In the genomic region with DNA sequence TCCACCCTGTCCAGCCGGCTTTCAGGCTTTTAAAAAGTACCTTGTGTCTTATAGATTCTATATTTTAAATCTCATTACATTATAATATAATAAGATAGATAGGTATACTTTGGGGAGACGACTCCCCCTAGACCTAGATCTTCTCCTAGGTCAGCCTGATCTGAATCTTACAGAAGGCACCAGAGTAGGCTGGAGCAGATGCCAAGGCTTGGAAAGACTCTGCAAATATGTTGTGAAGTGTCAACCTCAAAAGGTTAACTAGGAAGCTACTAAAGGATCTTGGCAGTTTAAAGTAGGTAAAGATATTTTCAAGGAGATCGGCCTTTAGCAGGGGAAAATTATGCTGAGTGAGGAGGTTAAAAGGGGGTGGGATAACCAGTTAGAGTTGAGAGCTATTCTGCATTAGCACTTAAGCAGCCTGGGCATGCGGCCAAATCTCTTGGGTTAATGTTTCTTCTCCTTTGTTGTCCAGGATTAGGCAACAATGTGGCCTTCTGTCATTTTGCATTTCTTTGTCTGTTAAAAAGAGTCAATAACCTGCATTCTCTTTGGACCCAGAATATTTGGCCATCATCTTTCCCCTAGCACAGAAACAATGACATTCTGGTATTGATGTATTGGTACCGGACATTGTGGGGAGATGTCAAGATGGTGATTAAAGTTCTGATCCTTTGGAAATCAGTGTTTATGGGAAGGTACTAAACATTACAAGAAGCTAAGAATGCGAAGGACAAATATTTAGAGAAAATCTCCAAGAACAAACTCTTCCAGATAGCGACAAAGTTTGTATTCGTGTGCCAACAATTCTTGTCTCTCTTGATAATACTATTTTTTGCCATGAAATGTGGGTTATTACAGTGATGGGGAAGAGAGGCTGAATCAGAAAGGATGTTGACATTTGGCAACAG, we compare ENCODE assay signal across 9 cellular contexts. TPM values are rescaled to one million over a fixed set of nuclear protein-coding genes. Genes with fewer than 3 reads are reported as not detected.
A peak's percentile ranks its signal among the peaks of the same experiment; 100 is the strongest.
DNase-seq lines count a peak whose midpoint lies in the region; ATAC-seq and TF ChIP-seq lines count a peak whose summit lies in the region.
"Had no signal": no experiment of that assay in that cellular context is flagged by ENCODE, and none has a peak within 500 bp of the region (broad histone marks: within the 10 kb centered on the region; RNA-seq: fewer than 3 reads in every experiment).

No MANE protein-coding gene starts in this region.

- H3K4me1 Mint-ChIP-seq in natural killer cell, result peaks cover 0 to 5% of the 10 kb centered on the region in 2 donors

- DNase-seq in AG10803 (ENCODE audit: low read depth) (peak; percentile 66), NCI-H1105 (lab: John Stamatoyannopoulos, UW) (peak; percentile 98), SK-MEL-5 (ENCODE audit: low read depth, low spot score) (peak; percentile 90), head of caudate nucleus (peak; percentile 23 to 85 (median 64)), skeletal muscle cell (ENCODE audit: low read depth) (peak; percentile 74), natural killer cell (no peak)
- no peak for DNase-seq in stimulated activated CD4-positive, alpha-beta T cell treated with anti-CD3 and anti-CD28 coated beads, Interleukin-4, amount 100 ng/mL, for 24 hours
- no peak for DNase-seq in effector memory CD4-positive, alpha-beta T cell

- H3K4me3 ChIP-seq in AG10803 (ENCODE audit: low read length) (no peak overlapping the region), skeletal muscle cell (ENCODE audit: low read depth, low read length) (no peak overlapping the region)
- no peak overlapping the region for H3K4me3 ChIP-seq in effector memory CD4-positive, alpha-beta T cell (ENCODE audit: insufficient read depth, low read depth, low read length, poor library complexity, severe bottlenecking)
- H3K4me3 ChIP-seq: BLaER1 treated with 17β-estradiol and CSF1 and Interleukin-3, amounts not matched to agents 10 nM and 100 nM had no signal

- no peaks in the 10 kb centered on the region for H3K27me3 ChIP-seq in effector memory CD4-positive, alpha-beta T cell (replicated peaks; ENCODE audit: control insufficient read depth, insufficient read depth, low read length, poor library complexity, severe bottlenecking)
- H3K27me3 ChIP-seq: BLaER1 treated with 17β-estradiol and CSF1 and Interleukin-3, amounts not matched to agents 10 nM and 100 nM had no signal

- no peaks in the 10 kb centered on the region for H3K4me1 ChIP-seq in effector memory CD4-positive, alpha-beta T cell (ENCODE audit: control insufficient read depth, insufficient read depth, low read length, poor library complexity, severe bottlenecking)

- no peaks in the 10 kb centered on the region for H3K36me3 Mint-ChIP-seq in natural killer cell

- no peak overlapping the region for H3K4me3 Mint-ChIP-seq in natural killer cell

- TF ChIP-seq CTCF in AG10803 (conservative IDR thresholded peaks at IDR 0.05; ENCODE audit: low read length) (no peak), natural killer cell (IDR thresholded peaks at IDR 0.05) (no peak)

- in situ Hi-C loops in SK-MEL-5 (cut with HindIII; ENCODE audit: low pct_unique_long_range_greater_than_20kb, low sequenced_read_pairs), result no loop called here

- H3K27me3 Mint-ChIP-seq in natural killer cell (ENCODE audit: low read depth in 2 of 2), result no peaks in the 10 kb centered on the region

- intact Hi-C loops in head of caudate nucleus (cut with DNase I) (no loop called here), natural killer cell (cut with micrococcal nuclease) (no loop called here)

- H3K27ac ChIP-seq in effector memory CD4-positive, alpha-beta T cell (ENCODE audit: insufficient read depth, low read length, poor library complexity, severe bottlenecking), result no peak overlapping the region

- no peaks in the 10 kb centered on the region for H3K9me3 Mint-ChIP-seq in natural killer cell

- no peak overlapping the region for H3K27ac Mint-ChIP-seq in natural killer cell

- H3K9me3 ChIP-seq in effector memory CD4-positive, alpha-beta T cell (ENCODE audit: control insufficient read depth, low read length), result no peaks in the 10 kb centered on the region
- H3K9me3 ChIP-seq: BLaER1 treated with 17β-estradiol and CSF1 and Interleukin-3, amounts not matched to agents 10 nM and 100 nM had no signal

- H3K36me3 ChIP-seq in effector memory CD4-positive, alpha-beta T cell (ENCODE audit: control insufficient read depth, insufficient read depth, low read length), result no peaks in the 10 kb centered on the region
- H3K36me3 ChIP-seq: BLaER1 treated with 17β-estradiol and CSF1 and Interleukin-3, amounts not matched to agents 10 nM and 100 nM had no signal

- no peak for ATAC-seq in natural killer cell

RNA-seq across cellular contexts. Expression of a gene that starts 51.2 kb away (rescaled TPM):
- total RNA-seq in SK-MEL-5 (2014; rRNA removed; shearing (Covaris generic)), result 144 and 151 TPM in 2 replicates
- polyA plus RNA-seq in SK-MEL-5 (2015; cell fraction: cytosol; rRNA removed), result 67.0 and 99.2 TPM in 2 replicates
- polyA plus RNA-seq in SK-MEL-5 (2015; cell fraction: nucleus; rRNA removed), result 69.6 and 84.9 TPM in 2 replicates
- 10 to 100 TPM; 43.0 to 47.4 (median 46.6) TPM for total RNA-seq in natural killer cell

Comparison
In these comparisons a context has a peak if more than half of its experiments do, and no peak if none do; other contexts are left out.
1. DNase-seq: peak in AG10803 (single experiment), NCI-H1105 (single experiment), SK-MEL-5 (single experiment), head of caudate nucleus (42 of 42) and skeletal muscle cell (single experiment); none in stimulated activated CD4-positive, alpha-beta T cell treated with anti-CD3 and anti-CD28 coated beads, Interleukin-4, amount 100 ng/mL, for 24 hours (single experiment), natural killer cell (single experiment) and effector memory CD4-positive, alpha-beta T cell (0 of 3).